Comparison of ENCODE assay signal across 15 cellular contexts in genomic region chr12:91968772-91969171, GRCh38.
DNase-seq lines count a peak whose midpoint lies in the region; ATAC-seq and TF ChIP-seq lines count a peak whose summit lies in the region.
"Had no signal": no experiment of that assay in that cellular context is flagged by ENCODE, and none has a peak within 500 bp of the region (broad histone marks: within the 10 kb centered on the region; RNA-seq: fewer than 3 reads in every experiment).

No MANE protein-coding gene starts in this region.

- H3K27me3 Mint-ChIP-seq in T-helper 17 cell: peaks cover 4% of the 10 kb centered on the region

- no peak overlapping the region for H4K8ac ChIP-seq in mesenchymal stem cell (ENCODE audit: low read length)

- no peak overlapping the region for H3K27ac Mint-ChIP-seq in T-helper 17 cell
- H3K27ac Mint-ChIP-seq: CD4-positive, alpha-beta memory T cell; GM23338; H9 had no signal

- no peaks in the 10 kb centered on the region for H4K20me1 ChIP-seq in osteoblast (ENCODE audit: insufficient read depth, low read length)

- H4K91ac ChIP-seq in mesenchymal stem cell (ENCODE audit: low read length): peak overlapping the region; percentile 39

- peaks cover 2% of the 10 kb centered on the region for H3K36me3 Mint-ChIP-seq in T-helper 17 cell (ENCODE audit: low read depth)

- intact Hi-C loops in right cardiac atrium (cut with DNase I): no loop called here

- H2AK5ac ChIP-seq in mesenchymal stem cell (ENCODE audit: low read length, severe bottlenecking): no peak overlapping the region

- WGBS in right cardiac atrium: 79% methylated on average over 3 of the region's 3 CpGs
- WGBS in mesenchymal stem cell: 90% methylated on average over 3 of the region's 3 CpGs

- H3K4me3 Mint-ChIP-seq in T-helper 17 cell: no peak overlapping the region
- H3K4me3 Mint-ChIP-seq: CD4-positive, alpha-beta memory T cell; GM23338; H9 had no signal

- H3K36me3 ChIP-seq in cardiac muscle cell (no peaks in the 10 kb centered on the region), mesenchymal stem cell (ENCODE audit: control insufficient read depth in 1 of 2, insufficient read depth in 2 of 2, low read depth in 1 of 2, low read length in 2 of 2) (no peaks in the 10 kb centered on the region), osteoblast (ENCODE audit: insufficient read depth, low read length) (no peaks in the 10 kb centered on the region)

- H3K4me3 ChIP-seq in cardiac muscle cell: no peak overlapping the region
- no peak overlapping the region for H3K4me3 ChIP-seq in right cardiac atrium (ENCODE audit: low read length)
- H3K4me3 ChIP-seq in mesenchymal stem cell (ENCODE audit: insufficient read depth in 1 of 2, low read depth in 1 of 2, low read length in 2 of 2): no peak overlapping the region
- no peak overlapping the region for H3K4me3 ChIP-seq in osteoblast (ENCODE audit: insufficient read depth, low read length)
- H3K4me3 ChIP-seq: GM23338 had no signal

- H3K14ac ChIP-seq in mesenchymal stem cell (ENCODE audit: low read length in 2 of 2): no peak overlapping the region

- H3K18ac ChIP-seq in mesenchymal stem cell (ENCODE audit: low read depth in 1 of 2, low read length in 2 of 2): no peak overlapping the region

- H2BK5ac ChIP-seq in mesenchymal stem cell (ENCODE audit: low read depth, low read length, poor library complexity, severe bottlenecking): no peak overlapping the region

- H2BK15ac ChIP-seq in mesenchymal stem cell (ENCODE audit: low read depth, poor library complexity, severe bottlenecking): no peak overlapping the region

- DNase-seq in cardiac muscle cell (ENCODE audit: low read depth in 1 of 2, low spot score in 1 of 2) (peak in 1 of 2 donors; percentile 4), right cardiac atrium (no peak), MV-4-11 (lab: John Stamatoyannopoulos, UW) (peak; percentile 58), mesenchymal stem cell (no peak), osteoblast (ENCODE audit: insufficient read length, low spot score, missing footprints) (no peak), T-helper 17 cell (no peak)
- DNase-seq: C1 segment of cervical spinal cord; Calu3; CD4-positive, alpha-beta memory T cell; COR-L47; DMS53; DMS79 treated with DMSO at 0.1 percent for 48 hours; H9 had no signal

- H2BK120ac ChIP-seq in mesenchymal stem cell (ENCODE audit: low read depth, low read length): no peak overlapping the region

- ATAC-seq in right cardiac atrium: no peak
- no peak for ATAC-seq in T-helper 17 cell
- ATAC-seq: GM23338, HCT116 had no signal

- H3K9me3 ChIP-seq in cardiac muscle cell (ENCODE audit: low read depth) (no peaks in the 10 kb centered on the region), right cardiac atrium (ENCODE audit: control insufficient read depth, low read length) (no peaks in the 10 kb centered on the region), mesenchymal stem cell (ENCODE audit: control insufficient read depth, low read length) (no peaks in the 10 kb centered on the region), osteoblast (ENCODE audit: low read depth, low read length) (no peaks in the 10 kb centered on the region), T-helper 17 cell (ENCODE audit: control insufficient read depth, low read length, poor library complexity, severe bottlenecking) (no peaks in the 10 kb centered on the region)

- H2AFZ ChIP-seq in mesenchymal stem cell (ENCODE audit: low read depth, low read length): no peak overlapping the region
- no peak overlapping the region for H2AFZ ChIP-seq in osteoblast (ENCODE audit: low read length)
- H2AFZ ChIP-seq: GM23338 had no signal

- H2BK12ac ChIP-seq in mesenchymal stem cell (ENCODE audit: low read length in 2 of 2): no peak overlapping the region

- H3K4me1 ChIP-seq in cardiac muscle cell (ENCODE audit: low read depth) (peaks cover 6% of the 10 kb centered on the region), right cardiac atrium (ENCODE audit: control insufficient read depth, insufficient read depth, low read length) (no peaks in the 10 kb centered on the region), mesenchymal stem cell (ENCODE audit: control insufficient read depth, insufficient read depth, low read depth, low read length) (no peaks in the 10 kb centered on the region), osteoblast (ENCODE audit: insufficient read depth, low read length) (no peaks in the 10 kb centered on the region)

- no peaks in the 10 kb centered on the region for H3K27me3 ChIP-seq in cardiac muscle cell
- H3K27me3 ChIP-seq in right cardiac atrium (ENCODE audit: control insufficient read depth, insufficient read depth): no peaks in the 10 kb centered on the region
- no peaks in the 10 kb centered on the region for H3K27me3 ChIP-seq in mesenchymal stem cell (ENCODE audit: control insufficient read depth in 1 of 2, insufficient read depth in 1 of 2, low read length in 2 of 2)
- H3K27me3 ChIP-seq in osteoblast (ENCODE audit: insufficient read depth, low read length): no peaks in the 10 kb centered on the region

- H3K4me2 ChIP-seq in mesenchymal stem cell (ENCODE audit: low read length, poor library complexity, severe bottlenecking) (no peak overlapping the region), osteoblast (ENCODE audit: insufficient read depth, low read length) (no peak overlapping the region)
- H3K4me2 ChIP-seq: GM23338 had no signal

- H3K79me2 ChIP-seq in osteoblast (ENCODE audit: insufficient read depth, low read length): no peaks in the 10 kb centered on the region

- H3K27ac ChIP-seq in cardiac muscle cell (peak overlapping the region; percentile 34), right cardiac atrium (ENCODE audit: low read length) (no peak overlapping the region), mesenchymal stem cell (ENCODE audit: low read length, poor library complexity, severe bottlenecking) (no peak overlapping the region), osteoblast (ENCODE audit: low read depth, low read length) (no peak overlapping the region)

- no peak overlapping the region for H3K23ac ChIP-seq in mesenchymal stem cell (ENCODE audit: low read length in 2 of 2)

- H3K79me1 ChIP-seq in mesenchymal stem cell (replicated peaks; ENCODE audit: low read length, poor library complexity, severe bottlenecking): no peaks in the 10 kb centered on the region

- H3K9ac ChIP-seq in mesenchymal stem cell (ENCODE audit: low read length): no peak overlapping the region

- H3K4me1 Mint-ChIP-seq in T-helper 17 cell: peaks cover 2% of the 10 kb centered on the region
- H3K4me1 Mint-ChIP-seq: GM23338 had no signal

- no peak overlapping the region for H3K4ac ChIP-seq in mesenchymal stem cell (ENCODE audit: low read depth in 1 of 2, low read length in 2 of 2)

- TF ChIP-seq CTCF in cardiac muscle cell (IDR thresholded peaks at IDR 0.05; ENCODE audit: low read depth, low read length): no peak
- TF ChIP-seq CTCF in osteoblast (IDR thresholded peaks at IDR 0.05; ENCODE audit: extremely low read depth, low read depth, low read length): no peak
